1 cellular context compared by ENCODE assay signal in genomic region chr17:30824356-30825145, GRCh38.
TF ChIP-seq lines count a peak whose summit lies in the region.

Gene CRLF3, minus strand, starts transcription at chr17:30824692. Its CDS starts 41 bp downstream, at chr17:30824651.

TF ChIP-seq in HepG2, 621 proteins besides CTCF, POLR2A, EP300 and RAD21 (continued from another document and continues in another):
- TF ChIP-seq ZBTB34 (CRISPR knock-in tag; IDR thresholded peaks at IDR 0.05) (no peak), RARA (CRISPR knock-in tag; IDR thresholded peaks at IDR 0.05) (no peak; the same call in none of the 2 replicates), KLF13 (CRISPR knock-in tag; IDR thresholded peaks at IDR 0.05) (no peak), ZNF446 (CRISPR knock-in tag; IDR thresholded peaks at IDR 0.05) (peak; percentile 56; the same call in 1 of the 2 replicates), TAF1 (CRISPR knock-in tag; IDR thresholded peaks at IDR 0.05) (peak; percentile 69), ZNF709 (CRISPR knock-in tag; IDR thresholded peaks at IDR 0.05) (peak; percentile 41), HIC2 (CRISPR knock-in tag; IDR thresholded peaks at IDR 0.05; ENCODE audit: low read depth) (no peak), SAP130 (CRISPR knock-in tag; IDR thresholded peaks at IDR 0.05; ENCODE audit: low read depth) (peak; percentile 77), ZFYVE20 (CRISPR knock-in tag; IDR thresholded peaks at IDR 0.05; ENCODE audit: borderline replicate concordance, low read depth) (no peak), NFYC (CRISPR knock-in tag; IDR thresholded peaks at IDR 0.05) (no peak), CBX2 (IDR thresholded peaks at IDR 0.05; ENCODE audit: low read depth, low read length) (no peak), CBX2 (CRISPR knock-in tag; IDR thresholded peaks at IDR 0.05; ENCODE audit: low read depth) (no peak), PATZ1 (CRISPR knock-in tag; IDR thresholded peaks at IDR 0.05) (peak; percentile 37), ZNF530 (CRISPR knock-in tag; IDR thresholded peaks at IDR 0.05; ENCODE audit: low read depth) (no peak), ZBTB33 (CRISPR knock-in tag; IDR thresholded peaks at IDR 0.05) (no peak; the same call in 1 of the 2 replicates), TEAD3 (CRISPR knock-in tag; optimal IDR thresholded peaks at IDR 0.05; ENCODE audit: borderline replicate concordance) (peak; percentile 32), ZNF235 (CRISPR knock-in tag; IDR thresholded peaks at IDR 0.05; ENCODE audit: borderline replicate concordance) (0 out of 2 replicates have a peak, but pooled peaks have one; percentile 26), ZNF558 (CRISPR knock-in tag; IDR thresholded peaks at IDR 0.05; ENCODE audit: borderline replicate concordance) (no peak), CAMTA2 (CRISPR knock-in tag; IDR thresholded peaks at IDR 0.05; ENCODE audit: borderline replicate concordance) (peak; percentile 78; the same call in 1 of the 2 replicates), MEIS1 (CRISPR knock-in tag; IDR thresholded peaks at IDR 0.05; ENCODE audit: borderline replicate concordance) (no peak; the same call in 1 of the 2 replicates), ZNF75D (CRISPR knock-in tag; IDR thresholded peaks at IDR 0.05; ENCODE audit: borderline replicate concordance) (no peak), ZNF292 (CRISPR knock-in tag; IDR thresholded peaks at IDR 0.05; ENCODE audit: borderline replicate concordance, low read depth) (no peak), LBX2 (CRISPR knock-in tag; IDR thresholded peaks at IDR 0.05; ENCODE audit: borderline replicate concordance) (no peak), ATF7 (IDR thresholded peaks at IDR 0.05) (no peak), ATF7 (CRISPR knock-in tag; IDR thresholded peaks at IDR 0.05) (no peak; the same call in 1 of the 2 replicates), PPARG (CRISPR knock-in tag; conservative IDR thresholded peaks at IDR 0.05) (no peak), ZFP1 (CRISPR knock-in tag; IDR thresholded peaks at IDR 0.05) (peak; percentile 51; the same call in 1 of the 2 replicates), SNAPC5 (CRISPR knock-in tag; IDR thresholded peaks at IDR 0.05; ENCODE audit: borderline replicate concordance) (no peak), ZNF776 (CRISPR knock-in tag; IDR thresholded peaks at IDR 0.05) (no peak; the same call in 1 of the 2 replicates), SYNCRIP (IDR thresholded peaks at IDR 0.05; ENCODE audit: insufficient read depth, low read depth, low read length) (no peak), ATM (IDR thresholded peaks at IDR 0.05; ENCODE audit: borderline replicate concordance) (no peak), ZNF790 (CRISPR knock-in tag; IDR thresholded peaks at IDR 0.05; ENCODE audit: borderline replicate concordance) (0 out of 2 replicates have a peak, but pooled peaks have one; percentile 53), ZFP90 (CRISPR knock-in tag; IDR thresholded peaks at IDR 0.05; ENCODE audit: borderline replicate concordance) (no peak), ATF4 (CRISPR knock-in tag; IDR thresholded peaks at IDR 0.05) (peak in 1 of 2 experiments; percentile 23; a peak in 1 of 4 replicates), ATF1 (CRISPR knock-in tag; IDR thresholded peaks at IDR 0.05) (no peak), TP53 (CRISPR knock-in tag; conservative IDR thresholded peaks at IDR 0.05) (no peak), ZNF710 (CRISPR knock-in tag; IDR thresholded peaks at IDR 0.05; ENCODE audit: borderline replicate concordance) (peak; percentile 29; the same call in 1 of the 2 replicates), SMAD9 (CRISPR knock-in tag; IDR thresholded peaks at IDR 0.05) (no peak), ZNF777 (CRISPR knock-in tag; IDR thresholded peaks at IDR 0.05) (no peak; the same call in 1 of the 2 replicates), IKZF5 (CRISPR knock-in tag; IDR thresholded peaks at IDR 0.05) (0 out of 2 replicates have a peak, but pooled peaks have one; percentile 40), ZNF614 (CRISPR knock-in tag; IDR thresholded peaks at IDR 0.05; ENCODE audit: borderline replicate concordance) (no peak), ZNF670 (CRISPR knock-in tag; IDR thresholded peaks at IDR 0.05; ENCODE audit: borderline replicate concordance) (0 out of 2 replicates have a peak, but pooled peaks have one; percentile 85), KDM5A (IDR thresholded peaks at IDR 0.05; ENCODE audit: borderline replicate concordance, low read length) (peak; percentile 56; the same call in 1 of the 2 replicates), ZSCAN20 (CRISPR knock-in tag; IDR thresholded peaks at IDR 0.05; ENCODE audit: borderline replicate concordance) (no peak), U2AF2 (IDR thresholded peaks at IDR 0.05; ENCODE audit: low read depth, low read length) (no peak), ZNF24 (IDR thresholded peaks at IDR 0.05) (no peak), ZNF687 (CRISPR knock-in tag; IDR thresholded peaks at IDR 0.05) (peak; percentile 93), ZNF251 (CRISPR knock-in tag; IDR thresholded peaks at IDR 0.05) (no peak), ETV5 (CRISPR knock-in tag; IDR thresholded peaks at IDR 0.05; ENCODE audit: borderline replicate concordance) (peak; percentile 51), ZNF672 (CRISPR knock-in tag; IDR thresholded peaks at IDR 0.05) (no peak), NFE2L2 (IDR thresholded peaks at IDR 0.05; ENCODE audit: low read length) (no peak)
